Comparison of ENCODE assay signal across 36 cellular contexts in genomic region chr17:6780001-6780400, GRCh38. TPM values are rescaled to one million over a fixed set of nuclear protein-coding genes. Genes with fewer than 3 reads are reported as not detected.
"Had no signal": no experiment of that assay in that cellular context is flagged by ENCODE, and none has a peak within 500 bp of the region (broad histone marks: within the 10 kb centered on the region; RNA-seq: fewer than 3 reads in every experiment).

No MANE protein-coding gene starts in this region.

- H3K27ac ChIP-seq: brain microvascular endothelial cell, esophagus squamous epithelium, gastroesophageal sphincter had no signal

- H3K4me3 ChIP-seq: esophagus squamous epithelium, gastroesophageal sphincter had no signal

- DNase-seq: activated CD4-positive, alpha-beta memory T cell treated with anti-CD3 and anti-CD28 coated beads for 36 hours; activated CD4-positive, alpha-beta T cell treated with anti-CD3 and anti-CD28 coated beads for 36 hours; activated CD4-positive, CD25-positive, alpha-beta regulatory T cell; activated CD4-positive, CD25-positive, alpha-beta regulatory T cell treated with anti-CD3 and anti-CD28 coated beads, Interleukin-2, amount 50 U/mL, for 72 hours; activated CD8-positive, alpha-beta memory T cell treated with anti-CD3 and anti-CD28 coated beads, Interleukin-2, amount 10 ng/mL, durations not matched to agents 7 days and 5 days; activated CD8-positive, alpha-beta memory T cell treated with anti-CD3 and anti-CD28 coated beads, Interleukin-2, amount 50 U/mL, for 4 hours; activated CD8-positive, alpha-beta T cell treated with anti-CD3 and anti-CD28 coated beads, Interleukin-2, amount 10 ng/mL, durations not matched to agents 7 days and 5 days; activated effector memory CD4-positive, alpha-beta T cell treated with anti-CD3 and anti-CD28 coated beads, Interleukin-2, amount 50 U/mL, for 16 hours; activated naive CD4-positive, alpha-beta T cell treated with anti-CD3 and anti-CD28 coated beads for 36 hours; activated naive CD8-positive, alpha-beta T cell treated with anti-CD3 and anti-CD28 coated beads, Interleukin-2, amount 10 ng/mL, durations not matched to agents 7 days and 5 days; activated T-cell treated with anti-CD3 and anti-CD28 coated beads, Interleukin-2, amount 50 U/mL, for 1 hour; activated T-cell treated with anti-CD3 and anti-CD28 coated beads, Interleukin-2, amount 50 U/mL, for 48 hours; anterior cingulate cortex; brain microvascular endothelial cell; caudate nucleus; cortex of kidney; dermis blood vessel endothelial cell; effector CD4-positive, alpha-beta T cell; effector memory CD8-positive, alpha-beta T cell; erythroblast; esophagus squamous epithelium; foreskin melanocyte; T-helper 2 cell had no signal

- H3K36me3 ChIP-seq: brain microvascular endothelial cell, esophagus squamous epithelium, gastroesophageal sphincter had no signal

- FAIRE-seq: astrocyte, colon had no signal

RNA-seq across cellular contexts. Expression of gene FBXO39, which starts 4.0 kb away (rescaled TPM):
- total RNA-seq: activated CD4-positive, alpha-beta memory T cell treated with anti-CD3 and anti-CD28 coated beads for 36 hours; activated CD8-positive, alpha-beta memory T cell treated with anti-CD3 and anti-CD28 coated beads for 36 hours; activated naive CD4-positive, alpha-beta T cell treated with anti-CD3 and anti-CD28 coated beads for 36 hours; activated T-helper 1 cell treated with anti-CD3 and anti-CD28 coated beads, Interleukin-12 subunit alpha, Interleukin-12 subunit beta, Interleukin-2, Interleukin-4 antibody, amounts not matched to agents 30 ng/mL and 10 ng/mL and 1 ng/mL, durations not matched to agents 14 hours and 24 hours and 36 hours; activated T-helper 2 cell treated with anti-CD3 and anti-CD28 coated beads, Interferon-gamma antibody, Interleukin-2, Interleukin-4, amounts not matched to agents 10 μg/mL and 5 μg/mL and 100 μg/mL, durations not matched to agents 14 hours and 24 hours and 36 hours; chondrocyte had no signal

RNA-seq across cellular contexts. Expression of gene TEKT1, which starts 51.5 kb away (rescaled TPM):
- total RNA-seq: activated CD4-positive, alpha-beta memory T cell treated with anti-CD3 and anti-CD28 coated beads for 36 hours; activated CD4-positive, alpha-beta T cell treated with anti-CD3 and anti-CD28 coated beads for 36 hours; activated CD4-positive, alpha-beta T cell treated with anti-CD3 and anti-CD28 coated beads, Interleukin-2, amount 10 ng/mL, durations not matched to agents 24 days and 14 days; activated CD8-positive, alpha-beta memory T cell treated with anti-CD3 and anti-CD28 coated beads for 36 hours; activated CD8-positive, alpha-beta memory T cell treated with anti-CD3 and anti-CD28 coated beads, Interleukin-2, amount 10 ng/mL, durations not matched to agents 7 days and 5 days; activated CD8-positive, alpha-beta T cell treated with anti-CD3 and anti-CD28 coated beads, Interleukin-2, amount 10 ng/mL, durations not matched to agents 7 days and 5 days; activated naive CD4-positive, alpha-beta T cell treated with anti-CD3 and anti-CD28 coated beads for 36 hours; activated naive CD4-positive, alpha-beta T cell treated with anti-CD3 and anti-CD28 coated beads, Interleukin-2, amount 50 U/mL, for 72 hours; activated naive CD8-positive, alpha-beta T cell treated with anti-CD3 and anti-CD28 coated beads, Interleukin-2, amount 10 ng/mL, durations not matched to agents 7 days and 5 days; activated T-helper 1 cell treated with anti-CD3 and anti-CD28 coated beads, Interleukin-12 subunit alpha, Interleukin-12 subunit beta, Interleukin-2, Interleukin-4 antibody, amounts not matched to agents 30 ng/mL and 10 ng/mL and 1 ng/mL, durations not matched to agents 14 hours and 24 hours and 36 hours; activated T-helper 2 cell treated with anti-CD3 and anti-CD28 coated beads, Interferon-gamma antibody, Interleukin-2, Interleukin-4, amounts not matched to agents 10 μg/mL and 5 μg/mL and 100 μg/mL, durations not matched to agents 14 hours and 24 hours and 36 hours; astrocyte; chondrocyte; dermis blood vessel endothelial cell; esophagus squamous epithelium; fibroblast of lung; fibroblast of villous mesenchyme; glomerular endothelial cell; T-helper 1 cell treated with Interleukin-12 subunit alpha and Interleukin-12 subunit beta and Interleukin-4 antibody, amounts not matched to agents 30 ng/mL and 1 ng/mL, for 36 hours had no signal
- polyA plus RNA-seq: fibroblast of lung had no signal
